Comparison of ENCODE assay signal across 2 cellular contexts in the genomic region with DNA sequence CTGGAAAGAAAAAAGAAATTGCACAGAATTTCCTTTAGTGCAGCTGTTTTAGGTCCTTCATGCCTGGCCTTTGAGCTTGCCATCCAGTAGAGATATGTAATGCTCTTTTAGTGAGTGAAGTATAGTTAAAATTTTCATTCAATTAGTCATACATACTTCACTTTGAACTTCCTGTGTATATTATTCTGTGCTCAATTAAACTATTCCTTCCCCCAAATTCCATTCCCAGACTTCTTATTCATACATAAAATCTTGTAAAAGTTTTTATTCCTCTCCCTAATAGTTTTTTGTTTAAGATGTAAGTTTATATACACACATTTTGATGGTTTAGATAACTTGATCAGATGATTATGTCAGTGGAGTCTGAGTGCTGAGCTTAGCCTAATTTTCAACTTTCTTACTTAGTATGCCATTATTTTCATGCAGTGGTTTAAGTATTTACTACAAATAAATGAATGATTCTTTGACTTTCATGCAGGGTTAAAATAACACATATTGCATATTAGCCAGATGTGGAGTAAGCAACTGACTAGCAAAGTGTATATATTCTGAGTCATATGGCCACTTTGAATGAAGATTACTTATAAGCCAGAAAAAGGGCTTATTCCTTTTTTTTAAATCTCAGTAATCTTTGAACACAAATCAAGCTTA.
A peak's percentile ranks its signal among the peaks of the same experiment; 100 is the strongest.
TF ChIP-seq lines count a peak whose summit lies in the region.

No MANE protein-coding gene starts in this region.

TF ChIP-seq in HEK293, 187 proteins besides CTCF, POLR2A, EP300 and RAD21 (continued from another document and continues in another):
- TF ChIP-seq, protein P1, sequence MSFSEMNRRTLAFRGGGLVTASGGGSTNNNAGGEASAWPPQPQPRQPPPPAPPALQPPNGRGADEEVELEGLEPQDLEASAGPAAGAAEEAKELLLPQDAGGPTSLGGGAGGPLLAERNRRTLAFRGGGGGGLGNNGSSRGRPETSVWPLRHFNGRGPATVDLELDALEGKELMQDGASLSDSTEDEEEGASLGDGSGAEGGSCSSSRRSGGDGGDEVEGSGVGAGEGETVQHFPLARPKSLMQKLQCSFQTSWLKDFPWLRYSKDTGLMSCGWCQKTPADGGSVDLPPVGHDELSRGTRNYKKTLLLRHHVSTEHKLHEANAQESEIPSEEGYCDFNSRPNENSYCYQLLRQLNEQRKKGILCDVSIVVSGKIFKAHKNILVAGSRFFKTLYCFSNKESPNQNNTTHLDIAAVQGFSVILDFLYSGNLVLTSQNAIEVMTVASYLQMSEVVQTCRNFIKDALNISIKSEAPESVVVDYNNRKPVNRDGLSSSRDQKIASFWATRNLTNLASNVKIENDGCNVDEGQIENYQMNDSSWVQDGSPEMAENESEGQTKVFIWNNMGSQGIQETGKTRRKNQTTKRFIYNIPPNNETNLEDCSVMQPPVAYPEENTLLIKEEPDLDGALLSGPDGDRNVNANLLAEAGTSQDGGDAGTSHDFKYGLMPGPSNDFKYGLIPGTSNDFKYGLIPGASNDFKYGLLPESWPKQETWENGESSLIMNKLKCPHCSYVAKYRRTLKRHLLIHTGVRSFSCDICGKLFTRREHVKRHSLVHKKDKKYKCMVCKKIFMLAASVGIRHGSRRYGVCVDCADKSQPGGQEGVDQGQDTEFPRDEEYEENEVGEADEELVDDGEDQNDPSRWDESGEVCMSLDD (tag by site-specific recombination; IDR thresholded peaks at IDR 0.05): no peak
- TF ChIP-seq, protein P2, sequence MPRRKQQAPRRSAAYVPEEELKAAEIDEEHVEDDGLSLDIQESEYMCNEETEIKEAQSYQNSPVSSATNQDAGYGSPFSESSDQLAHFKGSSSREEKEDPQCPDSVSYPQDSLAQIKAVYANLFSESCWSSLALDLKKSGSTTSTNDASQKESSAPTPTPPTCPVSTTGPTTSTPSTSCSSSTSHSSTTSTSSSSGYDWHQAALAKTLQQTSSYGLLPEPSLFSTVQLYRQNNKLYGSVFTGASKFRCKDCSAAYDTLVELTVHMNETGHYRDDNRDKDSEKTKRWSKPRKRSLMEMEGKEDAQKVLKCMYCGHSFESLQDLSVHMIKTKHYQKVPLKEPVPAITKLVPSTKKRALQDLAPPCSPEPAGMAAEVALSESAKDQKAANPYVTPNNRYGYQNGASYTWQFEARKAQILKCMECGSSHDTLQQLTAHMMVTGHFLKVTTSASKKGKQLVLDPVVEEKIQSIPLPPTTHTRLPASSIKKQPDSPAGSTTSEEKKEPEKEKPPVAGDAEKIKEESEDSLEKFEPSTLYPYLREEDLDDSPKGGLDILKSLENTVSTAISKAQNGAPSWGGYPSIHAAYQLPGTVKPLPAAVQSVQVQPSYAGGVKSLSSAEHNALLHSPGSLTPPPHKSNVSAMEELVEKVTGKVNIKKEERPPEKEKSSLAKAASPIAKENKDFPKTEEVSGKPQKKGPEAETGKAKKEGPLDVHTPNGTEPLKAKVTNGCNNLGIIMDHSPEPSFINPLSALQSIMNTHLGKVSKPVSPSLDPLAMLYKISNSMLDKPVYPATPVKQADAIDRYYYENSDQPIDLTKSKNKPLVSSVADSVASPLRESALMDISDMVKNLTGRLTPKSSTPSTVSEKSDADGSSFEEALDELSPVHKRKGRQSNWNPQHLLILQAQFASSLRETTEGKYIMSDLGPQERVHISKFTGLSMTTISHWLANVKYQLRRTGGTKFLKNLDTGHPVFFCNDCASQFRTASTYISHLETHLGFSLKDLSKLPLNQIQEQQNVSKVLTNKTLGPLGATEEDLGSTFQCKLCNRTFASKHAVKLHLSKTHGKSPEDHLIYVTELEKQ (tag by site-specific recombination; IDR thresholded peaks at IDR 0.05; ENCODE audit: borderline replicate concordance): no peak
- no peak for TF ChIP-seq ZNF677 (tag by site-specific recombination; IDR thresholded peaks at IDR 0.05)
- TF ChIP-seq, protein P3, sequence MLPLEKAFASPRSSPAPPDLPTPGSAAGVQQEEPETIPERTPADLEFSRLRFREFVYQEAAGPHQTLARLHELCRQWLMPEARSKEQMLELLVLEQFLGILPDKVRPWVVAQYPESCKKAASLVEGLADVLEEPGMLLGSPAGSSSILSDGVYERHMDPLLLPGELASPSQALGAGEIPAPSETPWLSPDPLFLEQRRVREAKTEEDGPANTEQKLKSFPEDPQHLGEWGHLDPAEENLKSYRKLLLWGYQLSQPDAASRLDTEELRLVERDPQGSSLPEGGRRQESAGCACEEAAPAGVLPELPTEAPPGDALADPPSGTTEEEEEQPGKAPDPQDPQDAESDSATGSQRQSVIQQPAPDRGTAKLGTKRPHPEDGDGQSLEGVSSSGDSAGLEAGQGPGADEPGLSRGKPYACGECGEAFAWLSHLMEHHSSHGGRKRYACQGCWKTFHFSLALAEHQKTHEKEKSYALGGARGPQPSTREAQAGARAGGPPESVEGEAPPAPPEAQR (tag by site-specific recombination; IDR thresholded peaks at IDR 0.05): no peak
- no peak for TF ChIP-seq GLIS1 (tag by site-specific recombination; IDR thresholded peaks at IDR 0.05)
- TF ChIP-seq ZNF214 (tag by site-specific recombination; IDR thresholded peaks at IDR 0.05; ENCODE audit: borderline replicate concordance): no peak
- TF ChIP-seq ZNF2 (tag by site-specific recombination; IDR thresholded peaks at IDR 0.05): no peak
- TF ChIP-seq KLF1 (tag by site-specific recombination; IDR thresholded peaks at IDR 0.05): no peak
- TF ChIP-seq ZNF658 (tag by site-specific recombination; IDR thresholded peaks at IDR 0.05): no peak
- TF ChIP-seq ZNF48 (tag by site-specific recombination; IDR thresholded peaks at IDR 0.05): no peak
- TF ChIP-seq BCL11A (tag by site-specific recombination; IDR thresholded peaks at IDR 0.05; ENCODE audit: low read depth): no peak
- 0 out of 2 replicates have a peak, but pooled peaks have one; percentile 40 for TF ChIP-seq HIC1 (tag by site-specific recombination; IDR thresholded peaks at IDR 0.05)
- no peak for TF ChIP-seq KLF17 (tag by site-specific recombination; IDR thresholded peaks at IDR 0.05)

TF ChIP-seq in SK-N-SH, 30 proteins besides CTCF, POLR2A, EP300 and RAD21 (continued from another document):
- TF ChIP-seq, protein P4, sequence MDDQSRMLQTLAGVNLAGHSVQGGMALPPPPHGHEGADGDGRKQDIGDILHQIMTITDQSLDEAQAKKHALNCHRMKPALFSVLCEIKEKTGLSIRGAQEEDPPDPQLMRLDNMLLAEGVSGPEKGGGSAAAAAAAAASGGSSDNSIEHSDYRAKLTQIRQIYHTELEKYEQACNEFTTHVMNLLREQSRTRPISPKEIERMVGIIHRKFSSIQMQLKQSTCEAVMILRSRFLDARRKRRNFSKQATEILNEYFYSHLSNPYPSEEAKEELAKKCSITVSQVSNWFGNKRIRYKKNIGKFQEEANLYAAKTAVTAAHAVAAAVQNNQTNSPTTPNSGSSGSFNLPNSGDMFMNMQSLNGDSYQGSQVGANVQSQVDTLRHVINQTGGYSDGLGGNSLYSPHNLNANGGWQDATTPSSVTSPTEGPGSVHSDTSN (IDR thresholded peaks at IDR 0.05): no peak
